3 cellular contexts compared by ENCODE assay signal in the genomic region with DNA sequence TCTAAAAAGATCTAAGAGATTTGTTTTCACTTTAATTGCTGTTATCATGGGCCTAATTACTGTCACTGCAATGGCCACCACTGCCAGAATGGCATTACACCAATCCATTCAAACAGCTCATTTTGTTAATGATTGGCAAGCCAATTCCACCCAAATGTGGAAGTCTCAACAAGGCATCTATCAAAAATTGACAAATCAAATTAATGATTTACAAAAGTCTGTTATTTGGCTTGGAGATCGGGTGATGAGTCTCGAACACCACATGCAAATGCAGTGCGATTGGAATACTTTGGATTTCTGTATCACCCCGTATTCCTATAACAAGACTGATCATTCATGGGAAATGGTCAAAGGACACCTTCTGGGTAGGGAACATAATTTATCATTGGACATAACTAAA.
A peak's percentile ranks its signal among the peaks of the same experiment; 100 is the strongest.
DNase-seq lines count a peak whose midpoint lies in the region; TF ChIP-seq lines count a peak whose summit lies in the region.
"Not testable (repeated sequence)": the region's sequence is repeated elsewhere in the genome, so short reads cannot be mapped to it uniquely, and the experiment has no call there.

No MANE protein-coding gene starts in this region.

- not testable (repeated sequence) for H3K4me3 ChIP-seq in epithelial cell of proximal tubule (ENCODE audit: low read depth, low read length)

- DNase-seq in epithelial cell of proximal tubule (ENCODE audit: low read depth) (peak; percentile 45), kidney tubule cell (ENCODE audit: low spot score) (peak; percentile 76), renal cortical epithelial cell (ENCODE audit: low read depth) (peak; percentile 63)

- not testable (repeated sequence) for TF ChIP-seq CTCF in epithelial cell of proximal tubule (conservative IDR thresholded peaks at IDR 0.05; ENCODE audit: low read depth, low read length)
